In genomic region chr10:71292624-71293445, GRCh38 we compare ENCODE assay signal across 23 cellular contexts.
"Had no signal": no experiment of that assay in that cellular context is flagged by ENCODE, and none has a peak within 500 bp of the region (broad histone marks: within the 10 kb centered on the region; RNA-seq: fewer than 3 reads in every experiment).

No MANE protein-coding gene starts in this region.

- H3K9ac ChIP-seq: parathyroid adenoma had no signal

- H3K79me2 ChIP-seq: parathyroid adenoma had no signal

- H3K4me3 ChIP-seq: ascending aorta, cardiac muscle cell, esophagus muscularis mucosa, heart left ventricle, left ventricle myocardium inferior, psoas muscle, spleen, transverse colon had no signal

- DNase-seq: activated CD4-positive, alpha-beta T cell treated with anti-CD3 and anti-CD28 coated beads for 48 hours; activated CD4-positive, alpha-beta T cell treated with anti-CD3 and anti-CD28 coated beads, Interleukin-2, amount 50 U/mL, for 48 hours; activated CD8-positive, alpha-beta memory T cell treated with anti-CD3 and anti-CD28 coated beads for 24 hours; activated gamma-delta T cell; activated naive CD4-positive, alpha-beta T cell treated with anti-CD3 and anti-CD28 coated beads, Interleukin-2, amount 10 ng/mL, durations not matched to agents 7 days and 5 days; activated naive CD8-positive, alpha-beta T cell treated with anti-CD3 and anti-CD28 coated beads, Interleukin-2, amount 10 ng/mL, durations not matched to agents 7 days and 5 days; activated T-cell treated with anti-CD3 and anti-CD28 coated beads, Interleukin-2, amount 50 U/mL, for 1 hour; cortex of kidney; effector memory CD8-positive, alpha-beta T cell; left ventricle myocardium inferior; spleen; stimulated activated CD4-positive, alpha-beta T cell treated with anti-CD3 and anti-CD28 coated beads, Interleukin-2, amount 100 ng/mL, for 48 hours; stimulated activated naive CD4-positive, alpha-beta T cell treated with Interleukin-2 at 50 U/mL for 16 hours; SW 1271; T-helper 9 cell had no signal

- H3K4me1 ChIP-seq: ascending aorta, parathyroid adenoma, psoas muscle, transverse colon had no signal

- ATAC-seq: effector memory CD8-positive, alpha-beta T cell; heart left ventricle had no signal

- H3K9me3 ChIP-seq: ascending aorta, esophagus muscularis mucosa, heart left ventricle, left ventricle myocardium inferior, psoas muscle, spleen, transverse colon had no signal

- H3K36me3 ChIP-seq: transverse colon had no signal

- H3K27ac ChIP-seq: ascending aorta, cardiac muscle cell, esophagus muscularis mucosa, heart left ventricle, left ventricle myocardium inferior, parathyroid adenoma, psoas muscle, transverse colon, VCaP had no signal

- H3K27me3 ChIP-seq: ascending aorta, cardiac muscle cell, esophagus muscularis mucosa, heart left ventricle, transverse colon had no signal

- H2AFZ ChIP-seq: parathyroid adenoma had no signal
